1 cellular context compared by ENCODE assay signal in genomic region chr11:117095301-117096139, GRCh38.
TF ChIP-seq lines count a peak whose summit lies in the region.

No MANE protein-coding gene starts in this region.

TF ChIP-seq in K562, 482 proteins besides CTCF, POLR2A, EP300 and RAD21 (continued from another document and continues in another):
- TF ChIP-seq, protein P1, sequence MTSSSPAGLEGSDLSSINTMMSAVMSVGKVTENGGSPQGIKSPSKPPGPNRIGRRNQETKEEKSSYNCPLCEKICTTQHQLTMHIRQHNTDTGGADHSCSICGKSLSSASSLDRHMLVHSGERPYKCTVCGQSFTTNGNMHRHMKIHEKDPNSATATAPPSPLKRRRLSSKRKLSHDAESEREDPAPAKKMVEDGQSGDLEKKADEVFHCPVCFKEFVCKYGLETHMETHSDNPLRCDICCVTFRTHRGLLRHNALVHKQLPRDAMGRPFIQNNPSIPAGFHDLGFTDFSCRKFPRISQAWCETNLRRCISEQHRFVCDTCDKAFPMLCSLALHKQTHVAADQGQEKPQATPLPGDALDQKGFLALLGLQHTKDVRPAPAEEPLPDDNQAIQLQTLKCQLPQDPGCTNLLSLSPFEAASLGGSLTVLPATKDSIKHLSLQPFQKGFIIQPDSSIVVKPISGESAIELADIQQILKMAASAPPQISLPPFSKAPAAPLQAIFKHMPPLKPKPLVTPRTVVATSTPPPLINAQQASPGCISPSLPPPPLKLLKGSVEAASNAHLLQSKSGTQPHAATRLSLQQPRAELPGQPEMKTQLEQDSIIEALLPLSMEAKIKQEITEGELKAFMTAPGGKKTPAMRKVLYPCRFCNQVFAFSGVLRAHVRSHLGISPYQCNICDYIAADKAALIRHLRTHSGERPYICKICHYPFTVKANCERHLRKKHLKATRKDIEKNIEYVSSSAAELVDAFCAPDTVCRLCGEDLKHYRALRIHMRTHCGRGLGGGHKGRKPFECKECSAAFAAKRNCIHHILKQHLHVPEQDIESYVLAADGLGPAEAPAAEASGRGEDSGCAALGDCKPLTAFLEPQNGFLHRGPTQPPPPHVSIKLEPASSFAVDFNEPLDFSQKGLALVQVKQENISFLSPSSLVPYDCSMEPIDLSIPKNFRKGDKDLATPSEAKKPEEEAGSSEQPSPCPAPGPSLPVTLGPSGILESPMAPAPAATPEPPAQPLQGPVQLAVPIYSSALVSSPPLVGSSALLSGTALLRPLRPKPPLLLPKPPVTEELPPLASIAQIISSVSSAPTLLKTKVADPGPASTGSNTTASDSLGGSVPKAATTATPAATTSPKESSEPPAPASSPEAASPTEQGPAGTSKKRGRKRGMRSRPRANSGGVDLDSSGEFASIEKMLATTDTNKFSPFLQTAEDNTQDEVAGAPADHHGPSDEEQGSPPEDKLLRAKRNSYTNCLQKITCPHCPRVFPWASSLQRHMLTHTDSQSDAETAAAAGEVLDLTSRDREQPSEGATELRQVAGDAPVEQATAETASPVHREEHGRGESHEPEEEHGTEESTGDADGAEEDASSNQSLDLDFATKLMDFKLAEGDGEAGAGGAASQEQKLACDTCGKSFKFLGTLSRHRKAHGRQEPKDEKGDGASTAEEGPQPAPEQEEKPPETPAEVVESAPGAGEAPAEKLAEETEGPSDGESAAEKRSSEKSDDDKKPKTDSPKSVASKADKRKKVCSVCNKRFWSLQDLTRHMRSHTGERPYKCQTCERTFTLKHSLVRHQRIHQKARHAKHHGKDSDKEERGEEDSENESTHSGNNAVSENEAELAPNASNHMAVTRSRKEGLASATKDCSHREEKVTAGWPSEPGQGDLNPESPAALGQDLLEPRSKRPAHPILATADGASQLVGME (CRISPR knock-in tag; IDR thresholded peaks at IDR 0.05) = no peak
- TF ChIP-seq STAT5A (IDR thresholded peaks at IDR 0.05; ENCODE audit: borderline replicate concordance, low read length) (peak; percentile 57), ASH1L (IDR thresholded peaks at IDR 0.05; ENCODE audit: borderline replicate concordance, low read depth, partially characterized antibody) (no peak), HOMEZ (CRISPR knock-in tag; IDR thresholded peaks at IDR 0.05) (no peak), HDAC1 (IDR thresholded peaks at IDR 0.05) (peak in 1 of 2 experiments; percentile 86; a peak in 2 of 4 replicates), KDM1A (IDR thresholded peaks at IDR 0.05) (peak; percentile 94), ARID2 (IDR thresholded peaks at IDR 0.05) (no peak), E2F3 (CRISPR knock-in tag; IDR thresholded peaks at IDR 0.05) (no peak), ELF1 (tag; IDR thresholded peaks at IDR 0.05) (0 out of 2 replicates have a peak, but pooled peaks have one; percentile 25), MAFF (IDR thresholded peaks at IDR 0.05; ENCODE audit: low read length) (no peak), HNRNPL (IDR thresholded peaks at IDR 0.05; ENCODE audit: low read depth, low read length) (no peak), ZNF830 (CRISPR knock-in tag; IDR thresholded peaks at IDR 0.05) (no peak), HCFC1 (IDR thresholded peaks at IDR 0.05; ENCODE audit: low read depth, low read length) (no peak), GTF2A2 (tag; IDR thresholded peaks at IDR 0.05) (no peak), NCOA2 (IDR thresholded peaks at IDR 0.05; ENCODE audit: partially characterized antibody in 2 of 2) (no peak), ZNF589 (CRISPR knock-in tag; IDR thresholded peaks at IDR 0.05; ENCODE audit: low read depth) (no peak), CHD4 (IDR thresholded peaks at IDR 0.05; ENCODE audit: insufficient read depth, insufficient replicate concordance, low read depth, low read length, poor library complexity, severe bottlenecking) (no peak), THRA (IDR thresholded peaks at IDR 0.05) (no peak), ZNF75A (CRISPR knock-in tag; IDR thresholded peaks at IDR 0.05) (no peak), MTA3 (IDR thresholded peaks at IDR 0.05; ENCODE audit: borderline replicate concordance) (no peak), C11orf30 (IDR thresholded peaks at IDR 0.05; ENCODE audit: low read depth) (no peak), E2F1 (CRISPR knock-in tag; IDR thresholded peaks at IDR 0.05) (no peak), FOXJ2 (tag; IDR thresholded peaks at IDR 0.05) (peak; percentile 93; the same call in 1 of the 2 replicates), TBP (optimal IDR thresholded peaks at IDR 0.05; ENCODE audit: low read depth, low read length) (no peak), CHCHD3 (CRISPR knock-in tag; IDR thresholded peaks at IDR 0.05) (no peak), ZNF274 (IDR thresholded peaks at IDR 0.05; ENCODE audit: borderline replicate concordance, low read depth, low read length) (no peak), ZNF436 (CRISPR knock-in tag; IDR thresholded peaks at IDR 0.05) (no peak), TRIM25 (IDR thresholded peaks at IDR 0.05; ENCODE audit: borderline replicate concordance) (no peak)
- TF ChIP-seq, protein P2, sequence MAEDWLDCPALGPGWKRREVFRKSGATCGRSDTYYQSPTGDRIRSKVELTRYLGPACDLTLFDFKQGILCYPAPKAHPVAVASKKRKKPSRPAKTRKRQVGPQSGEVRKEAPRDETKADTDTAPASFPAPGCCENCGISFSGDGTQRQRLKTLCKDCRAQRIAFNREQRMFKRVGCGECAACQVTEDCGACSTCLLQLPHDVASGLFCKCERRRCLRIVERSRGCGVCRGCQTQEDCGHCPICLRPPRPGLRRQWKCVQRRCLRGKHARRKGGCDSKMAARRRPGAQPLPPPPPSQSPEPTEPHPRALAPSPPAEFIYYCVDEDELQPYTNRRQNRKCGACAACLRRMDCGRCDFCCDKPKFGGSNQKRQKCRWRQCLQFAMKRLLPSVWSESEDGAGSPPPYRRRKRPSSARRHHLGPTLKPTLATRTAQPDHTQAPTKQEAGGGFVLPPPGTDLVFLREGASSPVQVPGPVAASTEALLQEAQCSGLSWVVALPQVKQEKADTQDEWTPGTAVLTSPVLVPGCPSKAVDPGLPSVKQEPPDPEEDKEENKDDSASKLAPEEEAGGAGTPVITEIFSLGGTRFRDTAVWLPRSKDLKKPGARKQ (CRISPR knock-in tag; IDR thresholded peaks at IDR 0.05) = no peak
- TF ChIP-seq, protein P3, sequence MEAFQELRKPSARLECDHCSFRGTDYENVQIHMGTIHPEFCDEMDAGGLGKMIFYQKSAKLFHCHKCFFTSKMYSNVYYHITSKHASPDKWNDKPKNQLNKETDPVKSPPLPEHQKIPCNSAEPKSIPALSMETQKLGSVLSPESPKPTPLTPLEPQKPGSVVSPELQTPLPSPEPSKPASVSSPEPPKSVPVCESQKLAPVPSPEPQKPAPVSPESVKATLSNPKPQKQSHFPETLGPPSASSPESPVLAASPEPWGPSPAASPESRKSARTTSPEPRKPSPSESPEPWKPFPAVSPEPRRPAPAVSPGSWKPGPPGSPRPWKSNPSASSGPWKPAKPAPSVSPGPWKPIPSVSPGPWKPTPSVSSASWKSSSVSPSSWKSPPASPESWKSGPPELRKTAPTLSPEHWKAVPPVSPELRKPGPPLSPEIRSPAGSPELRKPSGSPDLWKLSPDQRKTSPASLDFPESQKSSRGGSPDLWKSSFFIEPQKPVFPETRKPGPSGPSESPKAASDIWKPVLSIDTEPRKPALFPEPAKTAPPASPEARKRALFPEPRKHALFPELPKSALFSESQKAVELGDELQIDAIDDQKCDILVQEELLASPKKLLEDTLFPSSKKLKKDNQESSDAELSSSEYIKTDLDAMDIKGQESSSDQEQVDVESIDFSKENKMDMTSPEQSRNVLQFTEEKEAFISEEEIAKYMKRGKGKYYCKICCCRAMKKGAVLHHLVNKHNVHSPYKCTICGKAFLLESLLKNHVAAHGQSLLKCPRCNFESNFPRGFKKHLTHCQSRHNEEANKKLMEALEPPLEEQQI (IDR thresholded peaks at IDR 0.05) = peak; percentile 29; the same call in 1 of the 2 replicates
- TF ChIP-seq, protein P4, sequence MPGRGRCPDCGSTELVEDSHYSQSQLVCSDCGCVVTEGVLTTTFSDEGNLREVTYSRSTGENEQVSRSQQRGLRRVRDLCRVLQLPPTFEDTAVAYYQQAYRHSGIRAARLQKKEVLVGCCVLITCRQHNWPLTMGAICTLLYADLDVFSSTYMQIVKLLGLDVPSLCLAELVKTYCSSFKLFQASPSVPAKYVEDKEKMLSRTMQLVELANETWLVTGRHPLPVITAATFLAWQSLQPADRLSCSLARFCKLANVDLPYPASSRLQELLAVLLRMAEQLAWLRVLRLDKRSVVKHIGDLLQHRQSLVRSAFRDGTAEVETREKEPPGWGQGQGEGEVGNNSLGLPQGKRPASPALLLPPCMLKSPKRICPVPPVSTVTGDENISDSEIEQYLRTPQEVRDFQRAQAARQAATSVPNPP (IDR thresholded peaks at IDR 0.05; ENCODE audit: borderline replicate concordance, insufficient read depth, insufficient read length) = no peak
- TF ChIP-seq, protein P5, sequence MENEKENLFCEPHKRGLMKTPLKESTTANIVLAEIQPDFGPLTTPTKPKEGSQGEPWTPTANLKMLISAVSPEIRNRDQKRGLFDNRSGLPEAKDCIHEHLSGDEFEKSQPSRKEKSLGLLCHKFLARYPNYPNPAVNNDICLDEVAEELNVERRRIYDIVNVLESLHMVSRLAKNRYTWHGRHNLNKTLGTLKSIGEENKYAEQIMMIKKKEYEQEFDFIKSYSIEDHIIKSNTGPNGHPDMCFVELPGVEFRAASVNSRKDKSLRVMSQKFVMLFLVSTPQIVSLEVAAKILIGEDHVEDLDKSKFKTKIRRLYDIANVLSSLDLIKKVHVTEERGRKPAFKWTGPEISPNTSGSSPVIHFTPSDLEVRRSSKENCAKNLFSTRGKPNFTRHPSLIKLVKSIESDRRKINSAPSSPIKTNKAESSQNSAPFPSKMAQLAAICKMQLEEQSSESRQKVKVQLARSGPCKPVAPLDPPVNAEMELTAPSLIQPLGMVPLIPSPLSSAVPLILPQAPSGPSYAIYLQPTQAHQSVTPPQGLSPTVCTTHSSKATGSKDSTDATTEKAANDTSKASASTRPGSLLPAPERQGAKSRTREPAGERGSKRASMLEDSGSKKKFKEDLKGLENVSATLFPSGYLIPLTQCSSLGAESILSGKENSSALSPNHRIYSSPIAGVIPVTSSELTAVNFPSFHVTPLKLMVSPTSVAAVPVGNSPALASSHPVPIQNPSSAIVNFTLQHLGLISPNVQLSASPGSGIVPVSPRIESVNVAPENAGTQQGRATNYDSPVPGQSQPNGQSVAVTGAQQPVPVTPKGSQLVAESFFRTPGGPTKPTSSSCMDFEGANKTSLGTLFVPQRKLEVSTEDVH (IDR thresholded peaks at IDR 0.05; ENCODE audit: low read depth, partially characterized antibody) = no peak
- TF ChIP-seq, protein P6, sequence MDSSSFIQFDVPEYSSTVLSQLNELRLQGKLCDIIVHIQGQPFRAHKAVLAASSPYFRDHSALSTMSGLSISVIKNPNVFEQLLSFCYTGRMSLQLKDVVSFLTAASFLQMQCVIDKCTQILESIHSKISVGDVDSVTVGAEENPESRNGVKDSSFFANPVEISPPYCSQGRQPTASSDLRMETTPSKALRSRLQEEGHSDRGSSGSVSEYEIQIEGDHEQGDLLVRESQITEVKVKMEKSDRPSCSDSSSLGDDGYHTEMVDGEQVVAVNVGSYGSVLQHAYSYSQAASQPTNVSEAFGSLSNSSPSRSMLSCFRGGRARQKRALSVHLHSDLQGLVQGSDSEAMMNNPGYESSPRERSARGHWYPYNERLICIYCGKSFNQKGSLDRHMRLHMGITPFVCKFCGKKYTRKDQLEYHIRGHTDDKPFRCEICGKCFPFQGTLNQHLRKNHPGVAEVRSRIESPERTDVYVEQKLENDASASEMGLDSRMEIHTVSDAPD (CRISPR knock-in tag; IDR thresholded peaks at IDR 0.05) = no peak
